1 cellular context compared by ENCODE assay signal in the genomic region with DNA sequence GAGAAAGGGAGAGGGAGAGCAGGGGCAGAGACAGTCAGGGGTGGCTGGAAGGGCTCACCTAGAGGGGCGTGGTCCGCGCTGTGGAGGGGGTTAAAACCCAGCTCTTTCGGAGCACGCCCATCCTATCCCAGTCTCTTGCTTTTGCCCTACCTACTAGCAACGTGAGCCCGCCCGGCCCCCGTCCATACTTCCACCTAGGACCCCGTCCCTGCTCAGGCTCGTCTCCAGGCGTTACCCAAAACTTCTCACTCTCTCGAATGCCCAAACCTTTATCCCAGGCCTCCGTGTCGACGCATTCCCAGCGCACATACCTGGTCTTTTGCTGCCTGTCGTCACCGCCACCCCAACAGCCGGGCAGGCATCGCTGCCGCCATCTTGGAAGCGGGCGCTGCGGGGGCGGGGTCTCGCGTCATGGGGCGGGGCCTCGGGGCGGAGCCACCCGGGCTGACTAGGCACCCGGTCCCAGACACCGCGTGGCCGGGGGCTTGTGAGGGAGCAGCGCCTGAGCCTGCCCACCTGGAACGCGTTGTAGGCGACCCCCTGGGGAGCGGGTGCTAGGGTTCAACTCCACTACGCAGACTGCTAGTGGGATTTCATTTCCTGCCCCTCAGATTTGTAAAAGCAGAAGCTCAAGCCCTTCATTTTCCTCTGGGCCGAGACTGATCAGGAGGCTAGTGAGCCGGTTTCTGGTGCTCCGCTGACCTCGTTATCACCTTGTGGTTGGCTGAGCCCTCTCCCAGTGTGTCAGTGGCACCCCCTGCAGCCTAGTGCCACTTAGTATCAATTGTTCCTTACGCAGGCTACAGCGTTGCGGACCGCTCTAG.
TF ChIP-seq lines count a peak whose summit lies in the region.

A gene (minus strand): TSS at position 396 of the 824 bp plus-strand sequence. CDS start 1,447 bp downstream, outside the sequence.

TF ChIP-seq in K562, 482 proteins besides CTCF, POLR2A, EP300 and RAD21 (continued from another document and continues in another):
- TF ChIP-seq, protein P1, sequence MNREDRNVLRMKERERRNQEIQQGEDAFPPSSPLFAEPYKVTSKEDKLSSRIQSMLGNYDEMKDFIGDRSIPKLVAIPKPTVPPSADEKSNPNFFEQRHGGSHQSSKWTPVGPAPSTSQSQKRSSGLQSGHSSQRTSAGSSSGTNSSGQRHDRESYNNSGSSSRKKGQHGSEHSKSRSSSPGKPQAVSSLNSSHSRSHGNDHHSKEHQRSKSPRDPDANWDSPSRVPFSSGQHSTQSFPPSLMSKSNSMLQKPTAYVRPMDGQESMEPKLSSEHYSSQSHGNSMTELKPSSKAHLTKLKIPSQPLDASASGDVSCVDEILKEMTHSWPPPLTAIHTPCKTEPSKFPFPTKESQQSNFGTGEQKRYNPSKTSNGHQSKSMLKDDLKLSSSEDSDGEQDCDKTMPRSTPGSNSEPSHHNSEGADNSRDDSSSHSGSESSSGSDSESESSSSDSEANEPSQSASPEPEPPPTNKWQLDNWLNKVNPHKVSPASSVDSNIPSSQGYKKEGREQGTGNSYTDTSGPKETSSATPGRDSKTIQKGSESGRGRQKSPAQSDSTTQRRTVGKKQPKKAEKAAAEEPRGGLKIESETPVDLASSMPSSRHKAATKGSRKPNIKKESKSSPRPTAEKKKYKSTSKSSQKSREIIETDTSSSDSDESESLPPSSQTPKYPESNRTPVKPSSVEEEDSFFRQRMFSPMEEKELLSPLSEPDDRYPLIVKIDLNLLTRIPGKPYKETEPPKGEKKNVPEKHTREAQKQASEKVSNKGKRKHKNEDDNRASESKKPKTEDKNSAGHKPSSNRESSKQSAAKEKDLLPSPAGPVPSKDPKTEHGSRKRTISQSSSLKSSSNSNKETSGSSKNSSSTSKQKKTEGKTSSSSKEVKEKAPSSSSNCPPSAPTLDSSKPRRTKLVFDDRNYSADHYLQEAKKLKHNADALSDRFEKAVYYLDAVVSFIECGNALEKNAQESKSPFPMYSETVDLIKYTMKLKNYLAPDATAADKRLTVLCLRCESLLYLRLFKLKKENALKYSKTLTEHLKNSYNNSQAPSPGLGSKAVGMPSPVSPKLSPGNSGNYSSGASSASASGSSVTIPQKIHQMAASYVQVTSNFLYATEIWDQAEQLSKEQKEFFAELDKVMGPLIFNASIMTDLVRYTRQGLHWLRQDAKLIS (CRISPR knock-in tag; IDR thresholded peaks at IDR 0.05) = peak; percentile 63
- TF ChIP-seq BCL6 (CRISPR knock-in tag; IDR thresholded peaks at IDR 0.05) (no peak), NFXL1 (CRISPR knock-in tag; IDR thresholded peaks at IDR 0.05) (no peak), ZKSCAN8 (CRISPR knock-in tag; IDR thresholded peaks at IDR 0.05) (no peak), ASH1L (IDR thresholded peaks at IDR 0.05; ENCODE audit: borderline replicate concordance, low read depth, partially characterized antibody) (no peak), NCOA1 (IDR thresholded peaks at IDR 0.05; ENCODE audit: low read depth) (no peak), NFIX (CRISPR knock-in tag; IDR thresholded peaks at IDR 0.05; ENCODE audit: low read depth) (no peak), CBX5 (IDR thresholded peaks at IDR 0.05; ENCODE audit: borderline replicate concordance, low read depth) (no peak), MXI1 (IDR thresholded peaks at IDR 0.05; ENCODE audit: low read depth, low read length) (no peak), MTA1 (IDR thresholded peaks at IDR 0.05; ENCODE audit: borderline replicate concordance) (no peak), CBX1 (IDR thresholded peaks at IDR 0.05; ENCODE audit: low read depth) (peak; percentile 89), SAP30 (IDR thresholded peaks at IDR 0.05; ENCODE audit: borderline replicate concordance, insufficient read depth, low read depth, low read length, poor library complexity, severe bottlenecking) (peak; percentile 62), SREBF2 (CRISPR knock-in tag; IDR thresholded peaks at IDR 0.05) (0 out of 2 replicates have a peak, but pooled peaks have one; percentile 75), LARP7 (IDR thresholded peaks at IDR 0.05) (no peak), BRF1 (IDR thresholded peaks at IDR 0.05; ENCODE audit: borderline replicate concordance, extremely low read depth, insufficient read length) (no peak), ZNF165 (CRISPR knock-in tag; IDR thresholded peaks at IDR 0.05; ENCODE audit: borderline replicate concordance) (no peak), THRAP3 (IDR thresholded peaks at IDR 0.05; ENCODE audit: borderline replicate concordance) (0 out of 2 replicates have a peak, but pooled peaks have one; percentile 50), CBFA2T2 (conservative IDR thresholded peaks at IDR 0.05) (no peak), TCF7 (IDR thresholded peaks at IDR 0.05; ENCODE audit: borderline replicate concordance) (0 out of 2 replicates have a peak, but pooled peaks have one; percentile 25), CXXC5 (CRISPR knock-in tag; IDR thresholded peaks at IDR 0.05) (peak; percentile 69), NUFIP1 (IDR thresholded peaks at IDR 0.05; ENCODE audit: partially characterized antibody) (no peak), RBM15 (IDR thresholded peaks at IDR 0.05; ENCODE audit: insufficient read depth, low read length) (no peak), TSC22D4 (tag; IDR thresholded peaks at IDR 0.05) (no peak), ZNF184 (CRISPR knock-in tag; IDR thresholded peaks at IDR 0.05) (no peak), SMC3 (conservative IDR thresholded peaks at IDR 0.05; ENCODE audit: insufficient read depth, low read depth, low read length) (peak; percentile 57), ZBTB8A (IDR thresholded peaks at IDR 0.05; ENCODE audit: partially characterized antibody) (no peak), IFI16 (CRISPR knock-in tag; IDR thresholded peaks at IDR 0.05) (no peak), TGIF2 (CRISPR knock-in tag; IDR thresholded peaks at IDR 0.05) (no peak), PHTF2 (CRISPR knock-in tag; IDR thresholded peaks at IDR 0.05) (no peak), GABPB2 (CRISPR knock-in tag; conservative IDR thresholded peaks at IDR 0.05) (0 out of 2 replicates have a peak, but pooled peaks have one; percentile 76), C11orf30 (IDR thresholded peaks at IDR 0.05; ENCODE audit: low read depth) (peak; percentile 62), ZC3H4 (CRISPR knock-in tag; IDR thresholded peaks at IDR 0.05; ENCODE audit: borderline replicate concordance) (no peak), SP2 (IDR thresholded peaks at IDR 0.05; ENCODE audit: extremely low read depth, low read depth, low read length, poor library complexity, severe bottlenecking) (no peak), SUPT5H (IDR thresholded peaks at IDR 0.05) (peak; percentile 94)
- TF ChIP-seq, protein P2, sequence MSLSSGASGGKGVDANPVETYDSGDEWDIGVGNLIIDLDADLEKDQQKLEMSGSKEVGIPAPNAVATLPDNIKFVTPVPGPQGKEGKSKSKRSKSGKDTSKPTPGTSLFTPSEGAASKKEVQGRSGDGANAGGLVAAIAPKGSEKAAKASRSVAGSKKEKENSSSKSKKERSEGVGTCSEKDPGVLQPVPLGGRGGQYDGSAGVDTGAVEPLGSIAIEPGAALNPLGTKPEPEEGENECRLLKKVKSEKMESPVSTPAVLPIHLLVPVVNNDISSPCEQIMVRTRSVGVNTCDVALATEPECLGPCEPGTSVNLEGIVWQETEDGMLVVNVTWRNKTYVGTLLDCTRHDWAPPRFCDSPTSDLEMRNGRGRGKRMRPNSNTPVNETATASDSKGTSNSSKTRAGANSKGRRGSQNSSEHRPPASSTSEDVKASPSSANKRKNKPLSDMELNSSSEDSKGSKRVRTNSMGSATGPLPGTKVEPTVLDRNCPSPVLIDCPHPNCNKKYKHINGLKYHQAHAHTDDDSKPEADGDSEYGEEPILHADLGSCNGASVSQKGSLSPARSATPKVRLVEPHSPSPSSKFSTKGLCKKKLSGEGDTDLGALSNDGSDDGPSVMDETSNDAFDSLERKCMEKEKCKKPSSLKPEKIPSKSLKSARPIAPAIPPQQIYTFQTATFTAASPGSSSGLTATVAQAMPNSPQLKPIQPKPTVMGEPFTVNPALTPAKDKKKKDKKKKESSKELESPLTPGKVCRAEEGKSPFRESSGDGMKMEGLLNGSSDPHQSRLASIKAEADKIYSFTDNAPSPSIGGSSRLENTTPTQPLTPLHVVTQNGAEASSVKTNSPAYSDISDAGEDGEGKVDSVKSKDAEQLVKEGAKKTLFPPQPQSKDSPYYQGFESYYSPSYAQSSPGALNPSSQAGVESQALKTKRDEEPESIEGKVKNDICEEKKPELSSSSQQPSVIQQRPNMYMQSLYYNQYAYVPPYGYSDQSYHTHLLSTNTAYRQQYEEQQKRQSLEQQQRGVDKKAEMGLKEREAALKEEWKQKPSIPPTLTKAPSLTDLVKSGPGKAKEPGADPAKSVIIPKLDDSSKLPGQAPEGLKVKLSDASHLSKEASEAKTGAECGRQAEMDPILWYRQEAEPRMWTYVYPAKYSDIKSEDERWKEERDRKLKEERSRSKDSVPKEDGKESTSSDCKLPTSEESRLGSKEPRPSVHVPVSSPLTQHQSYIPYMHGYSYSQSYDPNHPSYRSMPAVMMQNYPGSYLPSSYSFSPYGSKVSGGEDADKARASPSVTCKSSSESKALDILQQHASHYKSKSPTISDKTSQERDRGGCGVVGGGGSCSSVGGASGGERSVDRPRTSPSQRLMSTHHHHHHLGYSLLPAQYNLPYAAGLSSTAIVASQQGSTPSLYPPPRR (CRISPR knock-in tag; IDR thresholded peaks at IDR 0.05; ENCODE audit: borderline replicate concordance) = no peak; the same call in 1 of the 2 replicates
- TF ChIP-seq, protein P3, sequence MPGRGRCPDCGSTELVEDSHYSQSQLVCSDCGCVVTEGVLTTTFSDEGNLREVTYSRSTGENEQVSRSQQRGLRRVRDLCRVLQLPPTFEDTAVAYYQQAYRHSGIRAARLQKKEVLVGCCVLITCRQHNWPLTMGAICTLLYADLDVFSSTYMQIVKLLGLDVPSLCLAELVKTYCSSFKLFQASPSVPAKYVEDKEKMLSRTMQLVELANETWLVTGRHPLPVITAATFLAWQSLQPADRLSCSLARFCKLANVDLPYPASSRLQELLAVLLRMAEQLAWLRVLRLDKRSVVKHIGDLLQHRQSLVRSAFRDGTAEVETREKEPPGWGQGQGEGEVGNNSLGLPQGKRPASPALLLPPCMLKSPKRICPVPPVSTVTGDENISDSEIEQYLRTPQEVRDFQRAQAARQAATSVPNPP (IDR thresholded peaks at IDR 0.05; ENCODE audit: borderline replicate concordance, insufficient read depth, insufficient read length) = no peak
- TF ChIP-seq, protein P4, sequence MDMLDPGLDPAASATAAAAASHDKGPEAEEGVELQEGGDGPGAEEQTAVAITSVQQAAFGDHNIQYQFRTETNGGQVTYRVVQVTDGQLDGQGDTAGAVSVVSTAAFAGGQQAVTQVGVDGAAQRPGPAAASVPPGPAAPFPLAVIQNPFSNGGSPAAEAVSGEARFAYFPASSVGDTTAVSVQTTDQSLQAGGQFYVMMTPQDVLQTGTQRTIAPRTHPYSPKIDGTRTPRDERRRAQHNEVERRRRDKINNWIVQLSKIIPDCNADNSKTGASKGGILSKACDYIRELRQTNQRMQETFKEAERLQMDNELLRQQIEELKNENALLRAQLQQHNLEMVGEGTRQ (CRISPR knock-in tag; IDR thresholded peaks at IDR 0.05) = no peak; the same call in 1 of the 2 replicates
- TF ChIP-seq, protein P5, sequence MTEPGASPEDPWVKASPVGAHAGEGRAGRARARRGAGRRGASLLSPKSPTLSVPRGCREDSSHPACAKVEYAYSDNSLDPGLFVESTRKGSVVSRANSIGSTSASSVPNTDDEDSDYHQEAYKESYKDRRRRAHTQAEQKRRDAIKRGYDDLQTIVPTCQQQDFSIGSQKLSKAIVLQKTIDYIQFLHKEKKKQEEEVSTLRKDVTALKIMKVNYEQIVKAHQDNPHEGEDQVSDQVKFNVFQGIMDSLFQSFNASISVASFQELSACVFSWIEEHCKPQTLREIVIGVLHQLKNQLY (CRISPR knock-in tag; conservative IDR thresholded peaks at IDR 0.05) = no peak; a peak in 1 of 4 replicates
- TF ChIP-seq, protein P6, sequence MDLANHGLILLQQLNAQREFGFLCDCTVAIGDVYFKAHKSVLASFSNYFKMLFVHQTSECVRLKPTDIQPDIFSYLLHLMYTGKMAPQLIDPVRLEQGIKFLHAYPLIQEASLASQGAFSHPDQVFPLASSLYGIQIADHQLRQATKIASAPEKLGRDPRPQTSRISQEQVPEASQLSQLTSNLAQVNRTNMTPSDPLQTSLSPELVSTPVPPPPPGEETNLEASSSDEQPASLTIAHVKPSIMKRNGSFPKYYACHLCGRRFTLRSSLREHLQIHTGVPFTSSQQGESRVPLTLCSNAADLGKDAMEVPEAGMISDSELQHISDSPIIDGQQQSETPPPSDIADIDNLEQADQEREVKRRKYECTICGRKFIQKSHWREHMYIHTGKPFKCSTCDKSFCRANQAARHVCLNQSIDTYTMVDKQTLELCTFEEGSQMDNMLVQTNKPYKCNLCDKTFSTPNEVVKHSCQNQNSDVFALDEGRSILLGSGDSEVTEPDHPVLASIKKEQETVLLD (IDR thresholded peaks at IDR 0.05) = no peak; the same call in 1 of the 2 replicates
- TF ChIP-seq, protein P7, sequence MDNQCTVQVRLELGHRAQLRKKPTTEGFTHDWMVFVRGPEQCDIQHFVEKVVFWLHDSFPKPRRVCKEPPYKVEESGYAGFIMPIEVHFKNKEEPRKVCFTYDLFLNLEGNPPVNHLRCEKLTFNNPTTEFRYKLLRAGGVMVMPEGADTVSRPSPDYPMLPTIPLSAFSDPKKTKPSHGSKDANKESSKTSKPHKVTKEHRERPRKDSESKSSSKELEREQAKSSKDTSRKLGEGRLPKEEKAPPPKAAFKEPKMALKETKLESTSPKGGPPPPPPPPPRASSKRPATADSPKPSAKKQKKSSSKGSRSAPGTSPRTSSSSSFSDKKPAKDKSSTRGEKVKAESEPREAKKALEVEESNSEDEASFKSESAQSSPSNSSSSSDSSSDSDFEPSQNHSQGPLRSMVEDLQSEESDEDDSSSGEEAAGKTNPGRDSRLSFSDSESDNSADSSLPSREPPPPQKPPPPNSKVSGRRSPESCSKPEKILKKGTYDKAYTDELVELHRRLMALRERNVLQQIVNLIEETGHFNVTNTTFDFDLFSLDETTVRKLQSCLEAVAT (IDR thresholded peaks at IDR 0.05) = peak; percentile 22 to 89; a peak in 2 of 4 replicates
- TF ChIP-seq, protein P8, sequence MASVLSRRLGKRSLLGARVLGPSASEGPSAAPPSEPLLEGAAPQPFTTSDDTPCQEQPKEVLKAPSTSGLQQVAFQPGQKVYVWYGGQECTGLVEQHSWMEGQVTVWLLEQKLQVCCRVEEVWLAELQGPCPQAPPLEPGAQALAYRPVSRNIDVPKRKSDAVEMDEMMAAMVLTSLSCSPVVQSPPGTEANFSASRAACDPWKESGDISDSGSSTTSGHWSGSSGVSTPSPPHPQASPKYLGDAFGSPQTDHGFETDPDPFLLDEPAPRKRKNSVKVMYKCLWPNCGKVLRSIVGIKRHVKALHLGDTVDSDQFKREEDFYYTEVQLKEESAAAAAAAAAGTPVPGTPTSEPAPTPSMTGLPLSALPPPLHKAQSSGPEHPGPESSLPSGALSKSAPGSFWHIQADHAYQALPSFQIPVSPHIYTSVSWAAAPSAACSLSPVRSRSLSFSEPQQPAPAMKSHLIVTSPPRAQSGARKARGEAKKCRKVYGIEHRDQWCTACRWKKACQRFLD (CRISPR knock-in tag; IDR thresholded peaks at IDR 0.05) = peak; percentile 94
- TF ChIP-seq, protein P9, sequence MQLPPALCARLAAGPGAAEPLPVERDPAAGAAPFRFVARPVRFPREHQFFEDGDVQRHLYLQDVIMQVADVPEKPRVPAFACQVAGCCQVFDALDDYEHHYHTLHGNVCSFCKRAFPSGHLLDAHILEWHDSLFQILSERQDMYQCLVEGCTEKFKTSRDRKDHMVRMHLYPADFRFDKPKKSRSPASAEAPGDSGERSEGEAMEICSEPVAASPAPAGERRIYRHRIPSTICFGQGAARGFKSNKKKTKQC (CRISPR knock-in tag; IDR thresholded peaks at IDR 0.05) = peak; percentile 79
